In the genomic region with DNA sequence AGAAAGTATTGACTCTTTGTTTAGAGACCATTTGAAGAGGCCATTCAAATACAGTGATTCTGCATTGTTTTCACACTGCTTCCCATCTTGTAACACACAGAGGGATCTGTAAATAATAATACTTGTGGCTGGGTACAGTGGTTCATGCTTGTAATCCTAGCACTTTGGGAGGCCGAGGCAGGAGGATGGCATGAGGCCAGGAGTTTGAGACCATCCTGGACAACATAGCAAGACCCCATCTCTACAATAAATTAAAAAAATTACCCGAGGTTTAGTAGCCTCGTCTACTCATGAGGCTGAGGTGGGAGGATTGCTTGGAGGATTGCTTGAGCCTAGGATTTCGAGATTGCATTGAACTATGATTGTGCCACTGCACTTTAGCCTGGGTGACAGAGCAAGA, we compare ENCODE assay signal across 29 cellular contexts.
"Had no signal": no experiment of that assay in that cellular context is flagged by ENCODE, and none has a peak within 500 bp of the region (broad histone marks: within the 10 kb centered on the region; RNA-seq: fewer than 3 reads in every experiment).

No MANE protein-coding gene starts in this region.

- FAIRE-seq: bronchial epithelial cell had no signal

- H3K9me3 ChIP-seq: ascending aorta had no signal

- H3K36me3 ChIP-seq: cardiac muscle cell had no signal

- H3K27me3 ChIP-seq: ascending aorta, cardiac muscle cell had no signal

- H3K27ac ChIP-seq: ascending aorta, cardiac muscle cell, VCaP had no signal

- H3K4me3 ChIP-seq: ascending aorta, cardiac muscle cell had no signal

- DNase-seq: activated CD4-positive, alpha-beta memory T cell treated with anti-CD3 and anti-CD28 coated beads, Interleukin-2, amount 10 ng/mL, durations not matched to agents 7 days and 5 days; activated CD4-positive, alpha-beta T cell treated with anti-CD3 and anti-CD28 coated beads for 1 hour; activated CD4-positive, alpha-beta T cell treated with anti-CD3 and anti-CD28 coated beads for 36 hours; activated CD4-positive, alpha-beta T cell treated with anti-CD3 and anti-CD28 coated beads for 48 hours; activated CD4-positive, alpha-beta T cell treated with anti-CD3 and anti-CD28 coated beads, Interleukin-2, amount 10 ng/mL, durations not matched to agents 7 days and 5 days; activated CD4-positive, alpha-beta T cell treated with anti-CD3 and anti-CD28 coated beads, Interleukin-2, amount 50 U/mL, for 48 hours; activated CD4-positive, CD25-positive, alpha-beta regulatory T cell; activated CD8-positive, alpha-beta memory T cell treated with anti-CD3 and anti-CD28 coated beads for 24 hours; activated CD8-positive, alpha-beta memory T cell treated with anti-CD3 and anti-CD28 coated beads, Interleukin-2, amount 10 ng/mL, durations not matched to agents 7 days and 5 days; activated CD8-positive, alpha-beta memory T cell treated with anti-CD3 and anti-CD28 coated beads, Interleukin-2, amount 50 U/mL, for 48 hours; activated CD8-positive, alpha-beta T cell treated with anti-CD3 and anti-CD28 coated beads, Interleukin-2, amount 10 ng/mL, durations not matched to agents 7 days and 5 days; activated effector memory CD4-positive, alpha-beta T cell treated with Interleukin-2 at 50 U/mL for 16 hours; activated gamma-delta T cell; activated naive CD4-positive, alpha-beta T cell treated with anti-CD3 and anti-CD28 coated beads, Interleukin-2, amount 10 ng/mL, durations not matched to agents 7 days and 5 days; activated naive CD4-positive, alpha-beta T cell treated with Interleukin-2 at 50 U/mL for 16 hours; activated naive CD8-positive, alpha-beta T cell treated with anti-CD3 and anti-CD28 coated beads, Interleukin-2, amount 10 ng/mL, durations not matched to agents 7 days and 5 days; activated naive CD8-positive, alpha-beta T cell treated with anti-CD3 and anti-CD28 coated beads, Interleukin-2, amount 50 U/mL, for 24 hours; activated T-cell treated with anti-CD3 and anti-CD28 coated beads, Interleukin-2, amount 50 U/mL, for 24 hours; activated T-cell treated with anti-CD3 and anti-CD28 coated beads, Interleukin-2, amount 50 U/mL, for 48 hours; amygdala; anterior cingulate cortex; caudate nucleus; cerebellar nuclear complex; T-helper 2 cell; T-helper 9 cell had no signal

- ATAC-seq: activated CD4-positive, alpha-beta T cell treated with anti-CD3 and anti-CD28 coated beads for 36 hours; activated CD8-positive, alpha-beta memory T cell treated with anti-CD3 and anti-CD28 coated beads, Interleukin-2, amount 10 ng/mL, durations not matched to agents 7 days and 5 days; activated CD8-positive, alpha-beta T cell treated with anti-CD3 and anti-CD28 coated beads, Interleukin-2, amount 10 ng/mL, durations not matched to agents 7 days and 5 days; activated naive CD8-positive, alpha-beta T cell treated with anti-CD3 and anti-CD28 coated beads, Interleukin-2, amount 50 U/mL, for 24 hours had no signal
